1 cellular context compared by ENCODE assay signal in genomic region chr10:34298371-34298818, GRCh38.
TF ChIP-seq lines count a peak whose summit lies in the region.

No MANE protein-coding gene starts in this region.

TF ChIP-seq in WTC11, 78 proteins besides CTCF, POLR2A, EP300 and RAD21 (continued from another document):
- TF ChIP-seq ZNF281 (CRISPR knock-in tag; IDR thresholded peaks at IDR 0.05) (no peak), FOXK1 (CRISPR knock-in tag; IDR thresholded peaks at IDR 0.05) (no peak), TEAD1 (CRISPR knock-in tag; IDR thresholded peaks at IDR 0.05) (no peak), MAX (CRISPR knock-in tag; IDR thresholded peaks at IDR 0.05) (no peak), PRRX2 (CRISPR knock-in tag; IDR thresholded peaks at IDR 0.05) (no peak)
